ENCODE assay signal across 8 cellular contexts in genomic region chr4:26860922-26861433, GRCh38. TPM values are rescaled to one million over a fixed set of nuclear protein-coding genes. Genes with fewer than 3 reads are reported as not detected.
A peak's percentile ranks its signal among the peaks of the same experiment; 100 is the strongest.
DNase-seq lines count a peak whose midpoint lies in the region; ATAC-seq and TF ChIP-seq lines count a peak whose summit lies in the region.

No MANE protein-coding gene starts in this region.

- DNase-seq in DMS53 (lab: John Stamatoyannopoulos, UW) (peak; percentile 89), DMS53 treated with DMSO at 0.1 percent for 48 hours (lab: John Stamatoyannopoulos, UW; ENCODE audit: unreplicated experiment) (no peak), NCI-H1092 treated with DMSO at 0.1 percent for 48 hours (lab: John Stamatoyannopoulos, UW) (peak; percentile 78)
- peak; percentile 67 for DNase-seq in activated CD8-positive, alpha-beta T cell treated with anti-CD3 and anti-CD28 coated beads for 36 hours
- DNase-seq in stimulated activated naive CD8-positive, alpha-beta T cell treated with anti-CD3 and anti-CD28 coated beads, Interleukin-15, amount 100 ng/mL, for 72 hours = peak; percentile 78 to 83

- peaks cover 4% of the 10 kb centered on the region for H3K36me3 Mint-ChIP-seq in activated CD8-positive, alpha-beta T cell treated with anti-CD3 and anti-CD28 coated beads for 36 hours (ENCODE audit: low read depth)

- TF ChIP-seq CTCF in activated CD8-positive, alpha-beta T cell treated with anti-CD3 and anti-CD28 coated beads for 36 hours (IDR thresholded peaks at IDR 0.05) = no peak

- H3K9me3 ChIP-seq in ectodermal cell (ENCODE audit: control insufficient read depth, low read length) = no peaks in the 10 kb centered on the region
- no peaks in the 10 kb centered on the region for H3K9me3 ChIP-seq in mesodermal cell (ENCODE audit: control insufficient read depth, low read length)

- H3K36me3 ChIP-seq in ectodermal cell (ENCODE audit: control insufficient read depth, insufficient read depth, low read length) (no peaks in the 10 kb centered on the region), mesodermal cell (ENCODE audit: control insufficient read depth, insufficient read depth, low read length) (no peaks in the 10 kb centered on the region)

- no peaks in the 10 kb centered on the region for H3K9me3 Mint-ChIP-seq in activated CD8-positive, alpha-beta T cell treated with anti-CD3 and anti-CD28 coated beads for 36 hours
- no peaks in the 10 kb centered on the region for H3K9me3 Mint-ChIP-seq in stimulated activated naive CD8-positive, alpha-beta T cell treated with anti-CD3 and anti-CD28 coated beads, Interleukin-15, amount 100 ng/mL, for 72 hours

- H3K27me3 ChIP-seq in ectodermal cell (ENCODE audit: control insufficient read depth, insufficient read depth, low read length, poor library complexity, severe bottlenecking) = peaks cover 26% of the 10 kb centered on the region

- peak; percentile 23 for ATAC-seq in HG02588 (IDR thresholded peaks at IDR 0.05; ENCODE audit: unreplicated experiment)
- peak; percentile 11 for ATAC-seq in activated CD8-positive, alpha-beta T cell treated with anti-CD3 and anti-CD28 coated beads for 36 hours
- ATAC-seq in stimulated activated naive CD8-positive, alpha-beta T cell treated with anti-CD3 and anti-CD28 coated beads, Interleukin-15, amount 100 ng/mL, for 72 hours = peak; percentile 48

- intact Hi-C loops in activated CD8-positive, alpha-beta T cell treated with anti-CD3 and anti-CD28 coated beads for 36 hours (cut with micrococcal nuclease) = loop anchor here (5.0 to 10.0 kb wide), 3 partner anchors 141 to 536 kb away; partner anchors contain the start of gene RBPJ

- CTCF ChIA-PET in activated CD8-positive, alpha-beta T cell treated with anti-CD3 and anti-CD28 coated beads for 36 hours (lab: Charles Lee) = interaction anchor here (0.6 to 6.0 kb wide), 7 partner anchors 12 to 144 kb away, joined by 3 to 52 read pairs (median 7); no protein-coding TSS in a partner anchor

- WGBS in ectodermal cell, 2 experiments = 0% methylated on average over 70 of the region's 70 CpGs
- 0% methylated on average over 48 to 61 of the region's 70 CpGs for WGBS in mesodermal cell (ENCODE audit: insufficient coverage in 2 of 2), 2 experiments

- H3K27me3 Mint-ChIP-seq in activated CD8-positive, alpha-beta T cell treated with anti-CD3 and anti-CD28 coated beads for 36 hours = no peaks in the 10 kb centered on the region
- H3K27me3 Mint-ChIP-seq in stimulated activated naive CD8-positive, alpha-beta T cell treated with anti-CD3 and anti-CD28 coated beads, Interleukin-15, amount 100 ng/mL, for 72 hours = no peaks in the 10 kb centered on the region

- peaks cover 52% of the 10 kb centered on the region for H3K4me1 Mint-ChIP-seq in activated CD8-positive, alpha-beta T cell treated with anti-CD3 and anti-CD28 coated beads for 36 hours (ENCODE audit: low read depth)
- peaks cover 57% of the 10 kb centered on the region for H3K4me1 Mint-ChIP-seq in stimulated activated naive CD8-positive, alpha-beta T cell treated with anti-CD3 and anti-CD28 coated beads, Interleukin-15, amount 100 ng/mL, for 72 hours

- POLR2A ChIA-PET in activated CD8-positive, alpha-beta T cell treated with anti-CD3 and anti-CD28 coated beads for 36 hours (lab: Charles Lee) = interaction anchor here (0.6 to 4.2 kb wide), 21 partner anchors 9 to 151 kb away, joined by 3 to 39 read pairs (median 4); no protein-coding TSS in a partner anchor

- peak overlapping the region; percentile 89 for H3K4me3 ChIP-seq in ectodermal cell (ENCODE audit: insufficient read depth, low read depth, low read length)
- H3K4me3 ChIP-seq in mesodermal cell (ENCODE audit: extremely low read depth, insufficient read depth, low read length, poor library complexity, severe bottlenecking) = peak overlapping the region; percentile 72

- H3K4me1 ChIP-seq in ectodermal cell (ENCODE audit: control insufficient read depth, insufficient read depth, low read length) = peaks cover 33% of the 10 kb centered on the region
- peaks cover 24% of the 10 kb centered on the region for H3K4me1 ChIP-seq in mesodermal cell (ENCODE audit: control insufficient read depth, insufficient read depth, low read length, poor library complexity, severe bottlenecking)

- peak overlapping the region; percentile 91 for H3K4me3 Mint-ChIP-seq in activated CD8-positive, alpha-beta T cell treated with anti-CD3 and anti-CD28 coated beads for 36 hours
- peak overlapping the region; percentile 87 to 98 for H3K4me3 Mint-ChIP-seq in stimulated activated naive CD8-positive, alpha-beta T cell treated with anti-CD3 and anti-CD28 coated beads, Interleukin-15, amount 100 ng/mL, for 72 hours

- H3K27ac Mint-ChIP-seq in activated CD8-positive, alpha-beta T cell treated with anti-CD3 and anti-CD28 coated beads for 36 hours = peak overlapping the region; percentile 97
- H3K27ac Mint-ChIP-seq in stimulated activated naive CD8-positive, alpha-beta T cell treated with anti-CD3 and anti-CD28 coated beads, Interleukin-15, amount 100 ng/mL, for 72 hours = peak overlapping the region; percentile 87 to 98

- H3K27ac ChIP-seq in ectodermal cell (ENCODE audit: insufficient read depth, low read depth, low read length, poor library complexity, severe bottlenecking) = peak overlapping the region; percentile 88
- H3K27ac ChIP-seq in mesodermal cell (ENCODE audit: low read depth, low read length, severe bottlenecking) = peak overlapping the region; percentile 85

RNA-seq across cellular contexts. Expression of gene STIM2, which starts 0.3 kb away (rescaled TPM):
- 10 to 100 TPM; 44.4 to 46.6 TPM for total RNA-seq in activated CD8-positive, alpha-beta T cell treated with anti-CD3 and anti-CD28 coated beads for 36 hours
- polyA plus RNA-seq in ectodermal cell (2013, experiment 1 of 4) = 30.0 TPM
- 32.0 TPM for polyA plus RNA-seq in ectodermal cell (2013, experiment 2 of 4)
- 20.4 TPM for polyA plus RNA-seq in ectodermal cell (2013, experiment 3 of 4)
- 25.6 TPM for polyA plus RNA-seq in ectodermal cell (2013, experiment 4 of 4)
- polyA plus RNA-seq in mesodermal cell (2013, experiment 1 of 2) = 31.3 TPM
- polyA plus RNA-seq in mesodermal cell (2013, experiment 2 of 2) = 33.7 TPM
